ENCODE assay signal across 1 cellular context in genomic region chr6:170238741-170239565, GRCh38.
TF ChIP-seq lines count a peak whose summit lies in the region.

No MANE protein-coding gene starts in this region.

TF ChIP-seq in H1, 55 proteins besides CTCF, POLR2A, EP300 and RAD21 (continued from another document):
- TF ChIP-seq SAP30 (IDR thresholded peaks at IDR 0.05; ENCODE audit: insufficient read depth, insufficient replicate concordance, low read length), result no peak
